8 cellular contexts compared by ENCODE assay signal in genomic region chr19:11505032-11505503, GRCh38. TPM values are rescaled to one million over a fixed set of nuclear protein-coding genes. Genes with fewer than 3 reads are reported as not detected.
A peak's percentile ranks its signal among the peaks of the same experiment; 100 is the strongest.
DNase-seq lines count a peak whose midpoint lies in the region; TF ChIP-seq lines count a peak whose summit lies in the region.

No MANE protein-coding gene starts in this region.

- peak; percentile 96 for DNase-seq in EH (ENCODE audit: low read depth)
- DNase-seq in H7: peak; percentile 100
- DNase-seq in LoVo (ENCODE audit: low spot score): peak; percentile 93
- peak; percentile 97 for DNase-seq in RWPE1 (ENCODE audit: low spot score)
- DNase-seq in activated effector memory CD4-positive, alpha-beta T cell treated with Interleukin-2 at 50 U/mL for 16 hours: peak; percentile 94
- peak; percentile 89 for DNase-seq in fibroblast of the aortic adventitia (ENCODE audit: low read depth)
- DNase-seq in nephron progenitor cell: peak; percentile 98

- peaks cover 27% of the 10 kb centered on the region for H3K4me1 Mint-ChIP-seq in nephron progenitor cell
- peaks cover 25% of the 10 kb centered on the region for H3K4me1 Mint-ChIP-seq in stimulated activated naive CD8-positive, alpha-beta T cell treated with anti-CD3 and anti-CD28 coated beads, Interleukin-15, Interleukin-2, amounts not matched to agents 100 ng/mL and 50 ng/mL, for 24 hours (ENCODE audit: low read depth)

- CTCF ChIA-PET in RWPE1 (lab: Yijun Ruan, JAX): interaction anchor here (0.7 kb wide), 1 partner anchor 123 kb away, joined by 3 read pairs; no protein-coding TSS in a partner anchor

- peak overlapping the region; percentile 85 for H3K4me3 ChIP-seq in H7 (ENCODE audit: insufficient read depth, low read depth, low read length)
- peak overlapping the region; percentile 76 for H3K4me3 ChIP-seq in fibroblast of the aortic adventitia (ENCODE audit: low read depth, low read length)

- peak overlapping the region; percentile 77 for H3K27ac Mint-ChIP-seq in nephron progenitor cell
- H3K27ac Mint-ChIP-seq in stimulated activated naive CD8-positive, alpha-beta T cell treated with anti-CD3 and anti-CD28 coated beads, Interleukin-15, Interleukin-2, amounts not matched to agents 100 ng/mL and 50 ng/mL, for 24 hours: peak overlapping the region; percentile 76

- peak overlapping the region; percentile 93 for H3K27ac ChIP-seq in RWPE1

- H3K36me3 ChIP-seq in H7 (replicated peaks; ENCODE audit: control insufficient read depth, insufficient read depth, low read length): no peaks in the 10 kb centered on the region; the same call in 1 of the 2 replicates

- POLR2A ChIA-PET in RWPE1 (lab: Yijun Ruan, JAX; ENCODE audit: low non-redundant PET): no interaction called here

- no peaks in the 10 kb centered on the region for H3K27me3 ChIP-seq in H7 (ENCODE audit: control insufficient read depth, insufficient read depth, low read length)

- H3K4me3 Mint-ChIP-seq in nephron progenitor cell: peak overlapping the region; percentile 88
- peak overlapping the region; percentile 87 for H3K4me3 Mint-ChIP-seq in stimulated activated naive CD8-positive, alpha-beta T cell treated with anti-CD3 and anti-CD28 coated beads, Interleukin-15, Interleukin-2, amounts not matched to agents 100 ng/mL and 50 ng/mL, for 24 hours

- H3K27me3 Mint-ChIP-seq in nephron progenitor cell (ENCODE audit: low read depth, poor library complexity): peaks cover 3% of the 10 kb centered on the region
- H3K27me3 Mint-ChIP-seq in stimulated activated naive CD8-positive, alpha-beta T cell treated with anti-CD3 and anti-CD28 coated beads, Interleukin-15, Interleukin-2, amounts not matched to agents 100 ng/mL and 50 ng/mL, for 24 hours: no peaks in the 10 kb centered on the region

- TF ChIP-seq CTCF in RWPE1 (conservative IDR thresholded peaks at IDR 0.05; ENCODE audit: low read depth) (no peak), fibroblast of the aortic adventitia (IDR thresholded peaks at IDR 0.05; ENCODE audit: insufficient read depth, low read length) (no peak), nephron progenitor cell (IDR thresholded peaks at IDR 0.05) (no peak)

- H3K9me3 Mint-ChIP-seq in nephron progenitor cell: no peaks in the 10 kb centered on the region
- no peaks in the 10 kb centered on the region for H3K9me3 Mint-ChIP-seq in stimulated activated naive CD8-positive, alpha-beta T cell treated with anti-CD3 and anti-CD28 coated beads, Interleukin-15, Interleukin-2, amounts not matched to agents 100 ng/mL and 50 ng/mL, for 24 hours

- H3K36me3 Mint-ChIP-seq in nephron progenitor cell (ENCODE audit: low read depth): peaks cover 7% of the 10 kb centered on the region
- H3K36me3 Mint-ChIP-seq in stimulated activated naive CD8-positive, alpha-beta T cell treated with anti-CD3 and anti-CD28 coated beads, Interleukin-15, Interleukin-2, amounts not matched to agents 100 ng/mL and 50 ng/mL, for 24 hours (ENCODE audit: low read depth): peaks cover 9% of the 10 kb centered on the region

RNA-seq across cellular contexts. Expression of gene ZNF653, which starts 0.6 kb away (rescaled TPM):
- 8.5 and 9.8 TPM in 2 replicates for total RNA-seq in H7 (2014; rRNA removed; shearing (Covaris generic))
- total RNA-seq in fibroblast of the aortic adventitia (ENCODE audit: low replicate concordance): 3.2 and 5.9 TPM in 2 replicates

RNA-seq across cellular contexts. Expression of gene ECSIT, which starts 23.9 kb away (rescaled TPM):
- total RNA-seq in H7 (2014; rRNA removed; shearing (Covaris generic)): 72.4 and 77.5 TPM in 2 replicates
- 26.3 and 35.5 TPM in 2 replicates for total RNA-seq in fibroblast of the aortic adventitia (ENCODE audit: low replicate concordance)

RNA-seq across cellular contexts. Expression of gene ELAVL3, which starts 24.2 kb away (rescaled TPM):
- total RNA-seq in H7 (2014; rRNA removed; shearing (Covaris generic)): 0.17 and 0.52 TPM in 2 replicates
- 0.45 TPM in 1 of 2 replicates, not detected in the other for total RNA-seq in fibroblast of the aortic adventitia (ENCODE audit: low replicate concordance)

RNA-seq across cellular contexts. Expression of gene CNN1, which starts 33.6 kb away (rescaled TPM):
- total RNA-seq in H7 (2014; rRNA removed; shearing (Covaris generic)): 24.1 and 26.7 TPM in 2 replicates
- total RNA-seq in fibroblast of the aortic adventitia (ENCODE audit: low replicate concordance): 2.2 and 4.2 TPM in 2 replicates

RNA-seq across cellular contexts. Expression of gene ELOF1, which starts 54.0 kb away (rescaled TPM):
- total RNA-seq in H7 (2014; rRNA removed; shearing (Covaris generic)): 48.2 and 66.7 TPM in 2 replicates
- 17.9 and 33.5 TPM in 2 replicates for total RNA-seq in fibroblast of the aortic adventitia (ENCODE audit: low replicate concordance)

Comparison
In these comparisons a context has a peak if more than half of its experiments do, and no peak if none do; other contexts are left out.
1. Peak in every context shown above with its lines: DNase-seq, H3K4me3 ChIP-seq and H3K27ac ChIP-seq.